In the genomic region with DNA sequence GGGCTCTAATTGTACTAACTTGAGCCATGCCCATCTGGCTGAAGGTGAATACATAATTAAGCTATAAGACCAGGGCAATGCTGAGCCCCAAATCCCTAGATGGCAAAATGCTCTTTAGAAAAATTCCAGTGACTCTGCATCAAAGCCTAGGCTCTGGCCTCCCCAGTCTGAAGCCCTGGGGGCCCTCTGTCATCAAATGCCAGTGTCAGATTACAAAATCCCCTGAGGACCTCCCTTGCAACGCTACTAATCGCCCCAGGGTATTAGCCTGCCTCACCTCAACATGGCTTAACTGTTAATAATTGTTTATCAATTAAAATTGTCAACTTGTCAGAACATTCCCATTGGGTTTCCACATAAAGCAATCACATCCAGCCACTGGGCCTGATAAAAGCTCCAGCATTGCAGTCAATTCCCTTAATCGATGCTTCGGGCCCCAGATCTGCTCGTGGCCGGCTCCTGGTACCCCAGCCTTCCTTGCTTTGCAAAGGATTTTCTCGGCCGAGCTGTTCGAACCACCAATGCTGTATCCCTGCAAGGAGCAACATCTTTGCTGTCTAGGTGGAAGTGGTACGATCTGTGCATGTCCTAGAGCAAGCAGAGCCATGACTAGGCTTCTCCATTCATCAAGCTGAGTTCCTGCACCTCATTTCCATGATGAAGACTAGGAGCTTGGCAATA, we compare ENCODE assay signal across 25 cellular contexts.
DNase-seq lines count a peak whose midpoint lies in the region; ATAC-seq, FAIRE-seq and TF ChIP-seq lines count a peak whose summit lies in the region.
"Had no signal": no experiment of that assay in that cellular context is flagged by ENCODE, and none has a peak within 500 bp of the region (broad histone marks: within the 10 kb centered on the region; RNA-seq: fewer than 3 reads in every experiment).

No MANE protein-coding gene starts in this region.

- H4K91ac ChIP-seq in H1 (replicated peaks; ENCODE audit: insufficient read length, low read length) = no peak overlapping the region

- no peaks in the 10 kb centered on the region for H3K36me3 ChIP-seq in H1 (ENCODE audit: control insufficient read depth in 2 of 4, insufficient read depth in 4 of 4, low read length in 3 of 4)
- no peaks in the 10 kb centered on the region for H3K36me3 ChIP-seq in sigmoid colon
- H3K36me3 ChIP-seq: gastroesophageal sphincter, SJSA1 had no signal

- FAIRE-seq in H1 (lab: Jason Lieb, UNC) = no peak
- FAIRE-seq: endometrium, H54 had no signal

- H3K27me3 ChIP-seq in H1 (replicated peaks in 1 of 4; ENCODE audit: control insufficient read depth in 3 of 4, extremely low read depth in 1 of 4, insufficient read depth in 3 of 4, low read length in 3 of 4) (no peaks in the 10 kb centered on the region), sigmoid colon (peaks cover 0 to 13% (median 0%) of the 10 kb centered on the region in 3 donors)

- H3K9me3 ChIP-seq in H1 (ENCODE audit: insufficient read depth in 2 of 2, low read depth in 1 of 2, low read length in 1 of 2) = no peaks in the 10 kb centered on the region
- H3K9me3 ChIP-seq in sigmoid colon = no peaks in the 10 kb centered on the region
- H3K9me3 ChIP-seq: gastroesophageal sphincter, SJSA1 had no signal

- H3K14ac ChIP-seq in H1 (ENCODE audit: insufficient read length) = no peak overlapping the region

- ATAC-seq in activated naive CD8-positive, alpha-beta T cell treated with anti-CD3 and anti-CD28 coated beads, Interleukin-2, amount 50 U/mL, for 24 hours = no peak
- no peak for ATAC-seq in HG02571 (IDR thresholded peaks at IDR 0.05; ENCODE audit: unreplicated experiment)
- ATAC-seq: activated CD4-positive, alpha-beta T cell treated with anti-CD3 and anti-CD28 coated beads for 36 hours; CD8-positive, alpha-beta T cell; gastroesophageal sphincter; Panc1; T-cell had no signal

- no peaks in the 10 kb centered on the region for H3K23me2 ChIP-seq in H1 (ENCODE audit: low read depth, low read length)

- peak; percentile 14 for DNase-seq in NCI-H1694 treated with DMSO at 0.1 percent for 48 hours (lab: John Stamatoyannopoulos, UW)
- no peak for DNase-seq in NCI-H1694 (lab: John Stamatoyannopoulos, UW)
- DNase-seq in NCI-H82 (lab: John Stamatoyannopoulos, UW) = peak; percentile 99
- no peak for DNase-seq in H1 (ENCODE audit: low read depth in 1 of 2, low spot score in 2 of 2)
- peak; percentile 22 for DNase-seq in sigmoid colon
- no peak for DNase-seq in GM03348 (ENCODE audit: low spot score)
- DNase-seq in activated naive CD8-positive, alpha-beta T cell treated with anti-CD3 and anti-CD28 coated beads, Interleukin-2, amount 50 U/mL, for 24 hours = no peak
- DNase-seq: activated CD4-positive, alpha-beta T cell treated with anti-CD3 and anti-CD28 coated beads for 36 hours; activated CD8-positive, alpha-beta memory T cell treated with anti-CD3 and anti-CD28 coated beads for 24 hours; activated T-cell treated with anti-CD3 and anti-CD28 coated beads, Interleukin-2, amount 50 U/mL, for 24 hours; CD8-positive, alpha-beta T cell; NCI-H1930; NCI-H446; NK-92 treated with Interleukin-12 subunit alpha and Interleukin-12 subunit beta, amount 100 ng/mL, for 24 hours; stimulated activated CD4-positive, alpha-beta T cell treated with anti-CD3 and anti-CD28 coated beads, Interleukin-2, amount 100 ng/mL, for 24 hours; T-cell had no signal

- H3K4me1 ChIP-seq in H1 (replicated peaks in 1 of 4; ENCODE audit: control insufficient read depth in 3 of 4, insufficient read depth in 4 of 4, low read length in 3 of 4) (peaks cover 7 to 17% (median 9%) of the 10 kb centered on the region in 4 experiments), sigmoid colon (no peaks in the 10 kb centered on the region)
- H3K4me1 ChIP-seq: gastroesophageal sphincter, SJSA1 had no signal

- H3K23ac ChIP-seq in H1 (ENCODE audit: insufficient read length) = no peak overlapping the region

- H3K4me2 ChIP-seq in H1 (ENCODE audit: insufficient read depth in 1 of 2, low read depth in 2 of 2, low read length in 2 of 2) = peak overlapping the region; percentile 15 to 34; a peak in 2 of 4 replicates
- H3K4me2 ChIP-seq: smooth muscle cell had no signal

- H3K27ac ChIP-seq in H1 (ENCODE audit: low read depth, low read length) = no peak overlapping the region
- H3K27ac ChIP-seq in sigmoid colon = no peak overlapping the region
- H3K27ac ChIP-seq: coronary artery, gastroesophageal sphincter, SJSA1 had no signal

- no peak overlapping the region for H3K4me3 Mint-ChIP-seq in activated naive CD8-positive, alpha-beta T cell treated with anti-CD3 and anti-CD28 coated beads, Interleukin-2, amount 50 U/mL, for 24 hours
- H3K4me3 Mint-ChIP-seq: activated CD4-positive, alpha-beta T cell treated with anti-CD3 and anti-CD28 coated beads for 36 hours; activated T-cell treated with anti-CD3 and anti-CD28 coated beads, Interleukin-2, amount 50 U/mL, for 24 hours; CD8-positive, alpha-beta T cell; T-cell had no signal

- H2BK5ac ChIP-seq in H1 (ENCODE audit: low read depth, low read length) = no peak overlapping the region

- TF ChIP-seq CTCF in H1 (IDR thresholded peaks at IDR 0.05; ENCODE audit: control extremely low read depth in 1 of 3, insufficient read depth in 1 of 3, low read depth in 1 of 3, low read length in 3 of 3) = no peak
- TF ChIP-seq CTCF in sigmoid colon (IDR thresholded peaks at IDR 0.05) = no peak

- no peaks in the 10 kb centered on the region for H3K4me1 Mint-ChIP-seq in activated naive CD8-positive, alpha-beta T cell treated with anti-CD3 and anti-CD28 coated beads, Interleukin-2, amount 50 U/mL, for 24 hours
- H3K4me1 Mint-ChIP-seq: T-cell had no signal

- H4K5ac ChIP-seq in H1 (ENCODE audit: insufficient read length, low read depth, low read length) = no peak overlapping the region

- no peak overlapping the region for H2AFZ ChIP-seq in H1 (ENCODE audit: low read length)

- TF ChIP-seq POLR2A in H1 (IDR thresholded peaks at IDR 0.05; ENCODE audit: control extremely low read depth in 1 of 2, low read depth in 2 of 2, low read length in 2 of 2) = no peak
- no peak for TF ChIP-seq POLR2A in sigmoid colon (IDR thresholded peaks at IDR 0.05)

- no peak overlapping the region for H3K9ac ChIP-seq in H1 (replicated peaks in 1 of 4; ENCODE audit: extremely low read depth in 1 of 4, low read depth in 3 of 4, low read length in 3 of 4)

- H3K9me3 Mint-ChIP-seq in activated naive CD8-positive, alpha-beta T cell treated with anti-CD3 and anti-CD28 coated beads, Interleukin-2, amount 50 U/mL, for 24 hours = no peaks in the 10 kb centered on the region
- H3K9me3 Mint-ChIP-seq: activated T-cell treated with anti-CD3 and anti-CD28 coated beads, Interleukin-2, amount 50 U/mL, for 24 hours; CD8-positive, alpha-beta T cell; T-cell had no signal

- no peak overlapping the region for H2BK20ac ChIP-seq in H1 (ENCODE audit: low read length)

- WGBS in H1 (ENCODE audit: extremely low coverage in 1 of 2, insufficient coverage in 1 of 2, insufficient read length in 1 of 2, insufficient replicate concordance in 2 of 2, low coverage in 1 of 2, low lambda C conversion rate in 2 of 2, missing lambda C conversion rate in 1 of 2), 2 experiments = 70% methylated on average over 10 of the region's 10 CpGs; no CpG with 5 or more reads in 1 of the 2 experiments
- 78 to 92% methylated on average over 10 of the region's 10 CpGs for WGBS in sigmoid colon, 2 donors

- H3K27ac Mint-ChIP-seq in activated naive CD8-positive, alpha-beta T cell treated with anti-CD3 and anti-CD28 coated beads, Interleukin-2, amount 50 U/mL, for 24 hours = no peak overlapping the region
- H3K27ac Mint-ChIP-seq: activated CD4-positive, alpha-beta T cell treated with anti-CD3 and anti-CD28 coated beads for 36 hours; CD8-positive, alpha-beta T cell; T-cell had no signal

- POLR2A ChIA-PET in H1 (lab: Charles Lee; ENCODE audit: partially characterized antibody) = no interaction called here

- no peaks in the 10 kb centered on the region for H3K36me3 Mint-ChIP-seq in activated naive CD8-positive, alpha-beta T cell treated with anti-CD3 and anti-CD28 coated beads, Interleukin-2, amount 50 U/mL, for 24 hours (ENCODE audit: low read depth)
- H3K36me3 Mint-ChIP-seq: CD8-positive, alpha-beta T cell; T-cell had no signal

- no peak overlapping the region for H3K4me3 ChIP-seq in H1 (ENCODE audit: extremely low read depth in 1 of 4, insufficient read depth in 2 of 4, low read depth in 3 of 4, low read length in 4 of 4)
- no peak overlapping the region for H3K4me3 ChIP-seq in sigmoid colon
- H3K4me3 ChIP-seq: coronary artery, gastroesophageal sphincter, lung, SJSA1, smooth muscle cell had no signal

- H3K79me2 ChIP-seq in H1 (ENCODE audit: control insufficient read depth in 1 of 2, insufficient read depth in 2 of 2, low read length in 2 of 2) = no peaks in the 10 kb centered on the region

- no peaks in the 10 kb centered on the region for H3K79me1 ChIP-seq in H1 (ENCODE audit: low read depth, low read length)

- no peak overlapping the region; the same call in 1 of the 2 replicates for H4K8ac ChIP-seq in H1 (ENCODE audit: extremely low read depth, insufficient read depth, low read length)

- H3K56ac ChIP-seq in H1 (replicated peaks; ENCODE audit: insufficient read length, low read depth, low read length) = no peak overlapping the region

- intact Hi-C loops in sigmoid colon (cut with DNase I) = no loop called here

- H3K4ac ChIP-seq in H1 (replicated peaks; ENCODE audit: insufficient read length, low read depth, low read length) = no peak overlapping the region

- H2AK5ac ChIP-seq in H1 (ENCODE audit: low read depth, low read length) = no peak overlapping the region

- H2BK12ac ChIP-seq in H1 (ENCODE audit: low read depth, low read length) = no peak overlapping the region

- TF ChIP-seq RAD21 in H1 (IDR thresholded peaks at IDR 0.05 in 1 of 2, conservative IDR thresholded peaks at IDR 0.05 in 1 of 2; ENCODE audit: low read depth in 2 of 2, low read length in 2 of 2) = no peak

- CTCF ChIA-PET in H1 (lab: Charles Lee; ENCODE audit: partially characterized antibody) = interaction anchor here (0.9 to 1.5 kb wide), 10 partner anchors 9 to 163 kb away, joined by 3 to 7 read pairs (median 3); no protein-coding TSS in a partner anchor

- TF ChIP-seq EP300 in H1 (IDR thresholded peaks at IDR 0.05; ENCODE audit: borderline replicate concordance in 1 of 2, low read depth in 2 of 2, low read length in 2 of 2) (no peak), sigmoid colon (IDR thresholded peaks at IDR 0.05) (no peak)

- H2BK120ac ChIP-seq in H1 (replicated peaks; ENCODE audit: low read depth, low read length) = no peak overlapping the region

- H3K27me3 Mint-ChIP-seq in activated naive CD8-positive, alpha-beta T cell treated with anti-CD3 and anti-CD28 coated beads, Interleukin-2, amount 50 U/mL, for 24 hours = peaks cover 2% of the 10 kb centered on the region

- H3K18ac ChIP-seq in H1 (ENCODE audit: extremely low read depth, low read length) = no peak overlapping the region

- H4K20me1 ChIP-seq in H1 (replicated peaks in 1 of 2; ENCODE audit: control insufficient read depth in 1 of 2, insufficient read depth in 2 of 2, low read length in 2 of 2) = no peaks in the 10 kb centered on the region

- no peak overlapping the region for H2BK15ac ChIP-seq in H1 (ENCODE audit: low read length)

TF ChIP-seq in H1, 55 proteins besides CTCF, POLR2A, EP300 and RAD21 (continues in another document):
- TF ChIP-seq CTBP2 (IDR thresholded peaks at IDR 0.05; ENCODE audit: borderline replicate concordance, insufficient read depth, insufficient read length, low read length) (no peak), RNF2 (IDR thresholded peaks at IDR 0.05; ENCODE audit: borderline replicate concordance, low read depth, low read length, missing control alignments, poor library complexity, severe bottlenecking) (no peak)

Comparison
In these comparisons a context has a peak if more than half of its experiments do, and no peak if none do; other contexts are left out.
1. DNase-seq: peak in NCI-H1694 treated with DMSO at 0.1 percent for 48 hours (single experiment), NCI-H82 (single experiment) and sigmoid colon (single experiment); none in NCI-H1694 (single experiment), H1 (0 of 2), GM03348 (single experiment) and activated naive CD8-positive, alpha-beta T cell treated with anti-CD3 and anti-CD28 coated beads, Interleukin-2, amount 50 U/mL, for 24 hours (single experiment).